ENCODE assay signal across 15 cellular contexts in genomic region chr6:156948807-156949206, GRCh38.
DNase-seq lines count a peak whose midpoint lies in the region; ATAC-seq, FAIRE-seq and TF ChIP-seq lines count a peak whose summit lies in the region.
"Had no signal": no experiment of that assay in that cellular context is flagged by ENCODE, and none has a peak within 500 bp of the region (broad histone marks: within the 10 kb centered on the region; RNA-seq: fewer than 3 reads in every experiment).

No MANE protein-coding gene starts in this region.

- H3K9me1 ChIP-seq in K562 (ENCODE audit: control insufficient read depth, insufficient read depth, low read length), result no peaks in the 10 kb centered on the region

- H3K9me3 ChIP-seq in K562 (replicated peaks; ENCODE audit: control insufficient read depth, insufficient read depth, low read depth, low read length) (no peaks in the 10 kb centered on the region), HepG2 (ENCODE audit: low read length) (no peaks in the 10 kb centered on the region)
- H3K9me3 ChIP-seq: Peyer's patch had no signal

- 54% methylated on average over 2 of the region's 2 CpGs for WGBS in K562 (ENCODE audit: insufficient coverage, low coverage, missing lambda C conversion rate)
- WGBS in mesendoderm (ENCODE audit: extremely low coverage, insufficient coverage, low lambda C conversion rate), result no CpG with 5 or more reads among the region's 2 CpGs
- 95% methylated on average over 2 of the region's 2 CpGs for WGBS in HepG2 (ENCODE audit: low lambda C conversion rate)

- H3K36me3 ChIP-seq in K562 (ENCODE audit: control insufficient read depth, insufficient read depth, low read length), result no peaks in the 10 kb centered on the region
- no peaks in the 10 kb centered on the region for H3K36me3 ChIP-seq in mesendoderm (ENCODE audit: control insufficient read depth, insufficient read depth, low read length)
- no peaks in the 10 kb centered on the region for H3K36me3 ChIP-seq in HepG2 (replicated peaks in 1 of 2; ENCODE audit: control insufficient read depth in 1 of 2, insufficient read depth in 2 of 2, low read length in 2 of 2)
- H3K36me3 ChIP-seq: Peyer's patch had no signal

- ATAC-seq in K562, result no peak
- ATAC-seq in omental fat pad (ENCODE audit: low FRiP score), result no peak
- no peak for ATAC-seq in HepG2

- H3K9ac ChIP-seq in K562 (ENCODE audit: insufficient read depth in 1 of 2, low read depth in 2 of 2, low read length in 2 of 2) (no peak overlapping the region), mesendoderm (ENCODE audit: low read length) (no peak overlapping the region), HepG2 (ENCODE audit: insufficient read depth, low read depth, low read length) (no peak overlapping the region)

- H2BK120ac ChIP-seq in mesendoderm (ENCODE audit: low read depth, low read length), result no peak overlapping the region

- no peak for TF ChIP-seq EP300 in K562 (IDR thresholded peaks at IDR 0.05; ENCODE audit: low read length)
- no peak for TF ChIP-seq EP300 in HepG2 (IDR thresholded peaks at IDR 0.05; ENCODE audit: low read depth in 2 of 2, low read length in 2 of 2)
- TF ChIP-seq EP300 in HepG2 (CRISPR knock-in tag; IDR thresholded peaks at IDR 0.05; ENCODE audit: borderline replicate concordance), result no peak

- H3K56ac ChIP-seq in mesendoderm (ENCODE audit: low read length), result no peak overlapping the region

- H3K27me3 ChIP-seq in K562 (ENCODE audit: control insufficient read depth in 2 of 2, insufficient read depth in 2 of 2, low read length in 2 of 2) (no peaks in the 10 kb centered on the region; a peak in 1 of 5 replicates), mesendoderm (ENCODE audit: insufficient read depth, low read length, poor library complexity) (no peaks in the 10 kb centered on the region), HepG2 (ENCODE audit: control insufficient read depth in 1 of 2, insufficient read depth in 2 of 2, low read length in 2 of 2) (no peaks in the 10 kb centered on the region)
- H3K27me3 ChIP-seq: Peyer's patch had no signal

- TF ChIP-seq CTCF in AG10803 (conservative IDR thresholded peaks at IDR 0.05; ENCODE audit: low read length) (no peak), K562 (IDR thresholded peaks at IDR 0.05 in 2 of 3, conservative IDR thresholded peaks at IDR 0.05 in 1 of 3; ENCODE audit: insufficient read depth in 2 of 3, low read depth in 1 of 3, low read length in 3 of 3) (no peak), omental fat pad (IDR thresholded peaks at IDR 0.05) (no peak), HepG2 (CRISPR knock-in tag; IDR thresholded peaks at IDR 0.05) (no peak)

- peaks cover 12% of the 10 kb centered on the region for H3K79me1 ChIP-seq in mesendoderm (ENCODE audit: low read length)

- no peak for TF ChIP-seq POLR2A in K562 (conservative IDR thresholded peaks at IDR 0.05)
- TF ChIP-seq POLR2A in HepG2 (IDR thresholded peaks at IDR 0.05; ENCODE audit: insufficient read depth in 1 of 2, low read depth in 2 of 2, low read length in 2 of 2), result no peak

- TF ChIP-seq RAD21 in K562 (CRISPR knock-in tag; conservative IDR thresholded peaks at IDR 0.05 in 1 of 2, IDR thresholded peaks at IDR 0.05 in 1 of 2) (no peak), HepG2 (CRISPR knock-in tag; IDR thresholded peaks at IDR 0.05) (no peak)

- no TSS peak for BruUV-seq in K562 (replicated peaks; lab: Mats Ljungman, UMichigan)
- no TSS peak for BruUV-seq in HepG2 (replicated peaks; lab: Mats Ljungman, UMichigan)

- H3K23ac ChIP-seq in mesendoderm (ENCODE audit: low read length), result no peak overlapping the region

- no peak overlapping the region for H2BK15ac ChIP-seq in mesendoderm (replicated peaks; ENCODE audit: low read depth)

- no peak overlapping the region for H3K4me2 ChIP-seq in K562 (ENCODE audit: insufficient read depth, low read length)
- H3K4me2 ChIP-seq in mesendoderm (ENCODE audit: low read length), result no peak overlapping the region
- H3K4me2 ChIP-seq in HepG2 (ENCODE audit: low read depth, low read length), result no peak overlapping the region

- DNase-seq in AG10803 (ENCODE audit: low read depth) (peak; percentile 53), HT-29 (ENCODE audit: low spot score) (peak; percentile 45), K562 (ENCODE audit: extremely low read depth in 1 of 4, low spot score in 3 of 4) (no peak), mesendoderm (peak; percentile 49), omental fat pad (ENCODE audit: low spot score) (no peak), Kasumi-1 (lab: John Stamatoyannopoulos, UW) (no peak), cerebellum (ENCODE audit: low spot score) (no peak), HepG2 (ENCODE audit: low spot score) (no peak)
- DNase-seq: COR-L47; left cardiac atrium; NCI-H1048; Peyer's patch; stimulated activated CD4-positive, alpha-beta T cell treated with anti-CD3 and anti-CD28 coated beads, Interleukin-12 subunit alpha, Interleukin-12 subunit beta, amount 100 ng/mL, for 4 hours; substantia nigra had no signal

- no peak overlapping the region for H3K4ac ChIP-seq in mesendoderm (ENCODE audit: low read depth, low read length)

- H2AFZ ChIP-seq in K562 (ENCODE audit: low read depth, low read length) (no peak overlapping the region), HepG2 (ENCODE audit: low read length) (no peak overlapping the region)

- H3K4me3 ChIP-seq in AG10803 (ENCODE audit: low read length) (no peak overlapping the region), K562 (no peak overlapping the region), mesendoderm (ENCODE audit: low read length) (no peak overlapping the region), HepG2 (replicated peaks in 1 of 3; ENCODE audit: insufficient read depth in 1 of 3, low read depth in 2 of 3, low read length in 3 of 3) (no peak overlapping the region)
- H3K4me3 ChIP-seq: Peyer's patch had no signal

- no peak overlapping the region for H3K18ac ChIP-seq in mesendoderm (ENCODE audit: low read length)

- CTCF ChIA-PET in K562 (lab: Yijun Ruan, JAX; ENCODE audit: low intra/inter-chr PET ratio), result no interaction called here
- CTCF ChIA-PET in HepG2 (lab: Yijun Ruan, JAX; ENCODE audit: low intra/inter-chr PET ratio, low total read pairs), result no interaction called here

- POLR2A ChIA-PET in K562 (lab: Yijun Ruan, JAX) (interaction anchor here (0.6 to 1.6 kb wide), 3 partner anchors 23 to 258 kb away, joined by 3 to 6 read pairs (median 3); no protein-coding TSS in a partner anchor), HepG2 (lab: Yijun Ruan, JAX) (no interaction called here)

- H2BK5ac ChIP-seq in mesendoderm (ENCODE audit: low read length), result no peak overlapping the region

- H2AK5ac ChIP-seq in mesendoderm (ENCODE audit: low read length), result no peak overlapping the region

- FAIRE-seq in K562 (lab: Jason Lieb, UNC) (no peak), HepG2 (lab: Jason Lieb, UNC) (no peak)
- FAIRE-seq: colon had no signal

- H4K20me1 ChIP-seq in K562 (replicated peaks; ENCODE audit: control insufficient read depth, insufficient read depth, low read length) (no peaks in the 10 kb centered on the region), HepG2 (ENCODE audit: insufficient read depth, low read length) (peaks cover 19% of the 10 kb centered on the region)

- peaks cover 3 to 11% of the 10 kb centered on the region in 2 experiments; a peak in 2 of 5 replicates for H3K4me1 ChIP-seq in K562 (replicated peaks in 1 of 2; ENCODE audit: control insufficient read depth in 2 of 2, insufficient read depth in 2 of 2, low read length in 2 of 2)
- peaks cover 3% of the 10 kb centered on the region for H3K4me1 ChIP-seq in mesendoderm (ENCODE audit: control insufficient read depth, low read depth, low read length)
- peaks cover 20% of the 10 kb centered on the region for H3K4me1 ChIP-seq in HepG2 (ENCODE audit: insufficient read depth, low read length)

- H3K79me2 ChIP-seq in K562 (ENCODE audit: control insufficient read depth, insufficient read depth, low read length), result peaks cover 41% of the 10 kb centered on the region
- peaks cover 32% of the 10 kb centered on the region for H3K79me2 ChIP-seq in mesendoderm (ENCODE audit: control insufficient read depth, insufficient read depth, low read length)
- peaks cover 49% of the 10 kb centered on the region for H3K79me2 ChIP-seq in HepG2 (ENCODE audit: insufficient read depth, low read length)

- no peak overlapping the region for H4K5ac ChIP-seq in mesendoderm (ENCODE audit: low read length)

- in situ Hi-C loops in K562 (cut with MboI), result no loop called here
- in situ Hi-C loops in HepG2 (cut with HindIII; ENCODE audit: extremely low pct_ligation_motif_present, low pct_unique_long_range_greater_than_20kb), result no loop called here

- H3K27ac ChIP-seq in K562 (ENCODE audit: extremely low read depth, low read depth, low read length) (no peak overlapping the region), mesendoderm (ENCODE audit: low read depth, low read length) (no peak overlapping the region), HepG2 (ENCODE audit: extremely low read length, insufficient read depth, low read length) (no peak overlapping the region)
- H3K27ac ChIP-seq: Peyer's patch had no signal

- intact Hi-C loops in K562 (cut with micrococcal nuclease) (no loop called here), HepG2 (cut with micrococcal nuclease; ENCODE audit: unreplicated experiment) (no loop called here)

- H4K8ac ChIP-seq in mesendoderm (ENCODE audit: low read depth, low read length), result no peak overlapping the region

TF ChIP-seq in K562, 482 proteins besides CTCF, POLR2A, EP300 and RAD21 (continues in another document):
- TF ChIP-seq GABPA (tag; conservative IDR thresholded peaks at IDR 0.05; ENCODE audit: low read depth), result no peak

TF ChIP-seq in HepG2, 621 proteins besides CTCF, POLR2A, EP300 and RAD21 (continues in another document):
- TF ChIP-seq HNF1B (CRISPR knock-in tag; IDR thresholded peaks at IDR 0.05) (no peak), TARDBP (CRISPR knock-in tag; IDR thresholded peaks at IDR 0.05) (no peak), ZNF740 (CRISPR knock-in tag; IDR thresholded peaks at IDR 0.05) (no peak), CEBPB (IDR thresholded peaks at IDR 0.05; ENCODE audit: borderline replicate concordance, low read depth, low read length) (no peak), HCFC1 (IDR thresholded peaks at IDR 0.05; ENCODE audit: low read depth, low read length) (no peak), ZMYM3 (CRISPR knock-in tag; IDR thresholded peaks at IDR 0.05) (no peak)

Comparison
In these comparisons a context has a peak if more than half of its experiments do, and no peak if none do; other contexts are left out.
1. DNase-seq: peak in AG10803 (single experiment), HT-29 (single experiment) and mesendoderm (single experiment); none in K562 (0 of 4), omental fat pad (single experiment), Kasumi-1 (0 of 2), cerebellum (single experiment) and HepG2 (single experiment).